Comparison of ENCODE assay signal across 3 cellular contexts in the genomic region with DNA sequence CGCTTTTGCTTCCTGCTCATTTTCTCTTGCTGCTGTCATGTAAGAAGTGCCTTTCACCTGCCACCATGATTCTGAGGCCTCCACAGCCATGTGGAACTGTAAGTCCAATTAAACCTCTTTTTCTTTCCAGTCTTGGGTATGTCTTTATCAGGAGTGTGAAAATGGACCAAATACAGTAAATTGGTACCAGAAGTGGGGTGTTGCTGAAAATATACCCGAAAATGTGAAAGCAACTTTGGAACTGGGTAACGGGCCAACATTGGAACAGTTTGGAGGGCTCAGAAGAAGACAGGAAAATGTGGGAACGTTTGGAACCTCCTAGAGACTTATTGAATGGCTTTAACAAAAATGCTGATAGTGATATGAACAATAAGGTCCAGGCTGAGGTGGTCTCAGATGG. TPM values are rescaled to one million over a fixed set of nuclear protein-coding genes. Genes with fewer than 3 reads are reported as not detected.
"Had no signal": no experiment of that assay in that cellular context is flagged by ENCODE, and none has a peak within 500 bp of the region (broad histone marks: within the 10 kb centered on the region; RNA-seq: fewer than 3 reads in every experiment).

No MANE protein-coding gene starts in this region.

RNA-seq across cellular contexts. Expression of a gene that starts 47.0 kb away (rescaled TPM):
- total RNA-seq: mammary epithelial cell; naive thymus-derived CD4-positive, alpha-beta T cell had no signal
- polyA plus RNA-seq: immature natural killer cell; naive thymus-derived CD4-positive, alpha-beta T cell had no signal
